In genomic region chr2:74147729-74148456, GRCh38 we compare ENCODE assay signal across 7 cellular contexts. TPM values are rescaled to one million over a fixed set of nuclear protein-coding genes. Genes with fewer than 3 reads are reported as not detected.
DNase-seq lines count a peak whose midpoint lies in the region; ATAC-seq and TF ChIP-seq lines count a peak whose summit lies in the region.

A gene with protein sequence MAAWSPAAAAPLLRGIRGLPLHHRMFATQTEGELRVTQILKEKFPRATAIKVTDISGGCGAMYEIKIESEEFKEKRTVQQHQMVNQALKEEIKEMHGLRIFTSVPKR (minus strand): TSS chr2:74147912. CDS start chr2:74147874, 38 bp downstream.

- H3K27me3 Mint-ChIP-seq in T-helper 2 cell treated with Interferon-gamma antibody and Interleukin-4, amounts not matched to agents 5 μg/mL and 100 μg/mL, for 36 hours (ENCODE audit: low read depth), result no peaks in the 10 kb centered on the region

- H3K4me3 ChIP-seq in astrocyte of the cerebellum (ENCODE audit: low read depth, low read length) (peak within 1 kb of the TSS; percentile 71), sigmoid colon (peak within 1 kb of the TSS; percentile 68 to 95 (median 84))

- peak; percentile 95 for ATAC-seq in GM18498 (IDR thresholded peaks at IDR 0.05; ENCODE audit: unreplicated experiment)
- ATAC-seq in HG02840 (IDR thresholded peaks at IDR 0.05; ENCODE audit: low FRiP score, unreplicated experiment), result peak; percentile 91

- no peak within 1 kb of the TSS for H3K27ac Mint-ChIP-seq in T-helper 2 cell treated with Interferon-gamma antibody and Interleukin-4, amounts not matched to agents 5 μg/mL and 100 μg/mL, for 36 hours

- H3K4me1 Mint-ChIP-seq in T-helper 2 cell treated with Interferon-gamma antibody and Interleukin-4, amounts not matched to agents 5 μg/mL and 100 μg/mL, for 36 hours (ENCODE audit: low read depth), result no peaks in the 10 kb centered on the region

- no peak for TF ChIP-seq EP300 in sigmoid colon (IDR thresholded peaks at IDR 0.05)

- H3K36me3 Mint-ChIP-seq in T-helper 2 cell treated with Interferon-gamma antibody and Interleukin-4, amounts not matched to agents 5 μg/mL and 100 μg/mL, for 36 hours (ENCODE audit: low read depth), result peaks cover 15% of the 10 kb centered on the region

- no peaks in the 10 kb centered on the region for H3K9me3 ChIP-seq in sigmoid colon

- no peak within 1 kb of the TSS for H3K4me3 Mint-ChIP-seq in T-helper 2 cell treated with Interferon-gamma antibody and Interleukin-4, amounts not matched to agents 5 μg/mL and 100 μg/mL, for 36 hours

- no peaks in the 10 kb centered on the region for H3K9me3 Mint-ChIP-seq in T-helper 2 cell treated with Interferon-gamma antibody and Interleukin-4, amounts not matched to agents 5 μg/mL and 100 μg/mL, for 36 hours

- peak within 1 kb of the TSS; percentile 76 to 83 (median 78) for H3K27ac ChIP-seq in sigmoid colon

- TF ChIP-seq POLR2A in sigmoid colon (IDR thresholded peaks at IDR 0.05), result no peak

- DNase-seq in NCI-H1436 (lab: John Stamatoyannopoulos, UW) (peak; percentile 71), astrocyte of the cerebellum (ENCODE audit: low read depth) (no peak), hypothalamus (lab: John Stamatoyannopoulos, UW) (peak in 50 of 51 donors; percentile 19 to 91 (median 73)), sigmoid colon (peak; percentile 91)
- DNase-seq in T-helper 2 cell treated with Interferon-gamma antibody and Interleukin-4, amounts not matched to agents 5 μg/mL and 100 μg/mL, for 36 hours (ENCODE audit: low spot score), result peak; percentile 90

- H3K4me1 ChIP-seq in sigmoid colon, result peaks cover 0 to 31% (median 23%) of the 10 kb centered on the region in 4 donors

- in situ Hi-C loops in astrocyte of the cerebellum (cut with HindIII; ENCODE audit: low sequenced_read_pairs), result no loop called here

- peaks cover 0 to 25% (median 0%) of the 10 kb centered on the region in 4 donors for H3K36me3 ChIP-seq in sigmoid colon

- H3K27me3 ChIP-seq in sigmoid colon, result no peaks in the 10 kb centered on the region

- intact Hi-C loops in sigmoid colon (cut with DNase I), result loop anchor here (1.0 to 2.0 kb wide), 2 partner anchors 28 to 31 kb away; partner anchors contain the start of gene MOB1A

- 2 to 9% methylated on average over 67 of the region's 67 CpGs for WGBS in sigmoid colon, 2 donors

- TF ChIP-seq CTCF in astrocyte of the cerebellum (IDR thresholded peaks at IDR 0.05; ENCODE audit: low read depth, low read length, missing control alignments) (peak; percentile 42), sigmoid colon (IDR thresholded peaks at IDR 0.05) (peak in 1 of 4 experiments; percentile 65)

RNA-seq across cellular contexts. Expression of the gene that starts here (rescaled TPM):
- total RNA-seq in sigmoid colon, result 10 to 100 TPM; 26.1 to 44.4 (median 34.3) TPM
- 100 to 1,000 TPM in 2 of 3 donors, 10 to 100 TPM in 1; 47.9 to 131 (median 109) TPM for polyA plus RNA-seq in sigmoid colon
